In the genomic region with DNA sequence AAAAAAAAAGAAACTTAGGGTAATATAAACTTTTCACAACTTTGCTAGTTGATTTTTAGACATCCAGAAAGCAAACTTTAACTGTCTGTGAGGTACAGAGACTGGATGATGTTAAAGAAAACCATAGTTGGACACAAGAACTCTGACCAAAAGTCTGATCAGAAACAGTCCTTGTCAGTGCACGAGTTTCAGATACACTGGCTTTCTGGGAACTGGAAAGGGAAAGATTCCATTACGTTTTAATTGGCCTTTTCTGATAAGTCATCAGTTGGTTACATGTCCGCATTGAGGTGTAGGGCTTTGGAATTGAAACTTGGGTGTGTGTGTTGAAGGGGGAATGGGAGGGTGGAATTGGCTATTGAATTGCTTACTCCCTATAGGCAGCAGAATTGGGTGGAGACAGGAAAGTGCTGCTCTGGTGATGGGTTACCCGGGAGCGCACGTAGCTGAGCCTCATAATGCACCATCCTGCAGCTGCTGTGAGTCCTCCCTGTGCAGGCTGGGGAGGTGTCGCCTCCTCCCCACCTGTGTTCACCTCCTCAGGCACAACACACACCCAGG, we compare ENCODE assay signal across 19 cellular contexts. TPM values are rescaled to one million over a fixed set of nuclear protein-coding genes. Genes with fewer than 3 reads are reported as not detected.
DNase-seq lines count a peak whose midpoint lies in the region; ATAC-seq and TF ChIP-seq lines count a peak whose summit lies in the region.
"Had no signal": no experiment of that assay in that cellular context is flagged by ENCODE, and none has a peak within 500 bp of the region (broad histone marks: within the 10 kb centered on the region; RNA-seq: fewer than 3 reads in every experiment).

No MANE protein-coding gene starts in this region.

- TSS peak; percentile 2 for BruUV-seq in mammary epithelial cell (replicated peaks; lab: Mats Ljungman, UMichigan)

- no peaks in the 10 kb centered on the region for H3K27me3 Mint-ChIP-seq in activated CD8-positive, alpha-beta T cell treated with anti-CD3 and anti-CD28 coated beads for 36 hours
- no peaks in the 10 kb centered on the region for H3K27me3 Mint-ChIP-seq in activated CD8-positive, alpha-beta T cell treated with anti-CD3 and anti-CD28 coated beads, Interleukin-2, amount 10 ng/mL, durations not matched to agents 7 days and 5 days (ENCODE audit: low read depth)

- TF ChIP-seq EP300 in stomach (IDR thresholded peaks at IDR 0.05), result no peak

- H3K4me1 Mint-ChIP-seq in activated CD8-positive, alpha-beta T cell treated with anti-CD3 and anti-CD28 coated beads for 36 hours (ENCODE audit: low read depth), result peaks cover 42% of the 10 kb centered on the region
- peaks cover 40% of the 10 kb centered on the region for H3K4me1 Mint-ChIP-seq in activated CD8-positive, alpha-beta T cell treated with anti-CD3 and anti-CD28 coated beads, Interleukin-2, amount 10 ng/mL, durations not matched to agents 7 days and 5 days (ENCODE audit: low read depth)

- H3K9me2 ChIP-seq in hepatocyte (replicated peaks; ENCODE audit: insufficient read depth), result no peaks in the 10 kb centered on the region

- 93% methylated on average over 7 of the region's 7 CpGs for WGBS in mammary epithelial cell (ENCODE audit: low coverage, missing lambda C conversion rate)
- 86% methylated on average over 7 of the region's 7 CpGs for whole genome bisulfite sequencing in hepatocyte (ENCODE audit: low lambda C conversion rate, missing lambda C conversion rate)
- 37 to 61% (median 55%) methylated on average over 7 of the region's 7 CpGs for WGBS in stomach, 5 donors

- H2AFZ ChIP-seq in mammary epithelial cell (ENCODE audit: low read depth, low read length) (no peak overlapping the region), hepatocyte (no peak overlapping the region)

- H3K9me3 Mint-ChIP-seq in activated CD8-positive, alpha-beta T cell treated with anti-CD3 and anti-CD28 coated beads for 36 hours, result no peaks in the 10 kb centered on the region
- no peaks in the 10 kb centered on the region for H3K9me3 Mint-ChIP-seq in activated CD8-positive, alpha-beta T cell treated with anti-CD3 and anti-CD28 coated beads, Interleukin-2, amount 10 ng/mL, durations not matched to agents 7 days and 5 days (ENCODE audit: insufficient read depth)

- H3K4me3 ChIP-seq in mammary epithelial cell (replicated peaks in 1 of 3; ENCODE audit: insufficient read depth in 1 of 3, low read depth in 2 of 3, low read length in 3 of 3), result no peak overlapping the region
- no peak overlapping the region for H3K4me3 ChIP-seq in hepatocyte
- peak overlapping the region in 1 of 4 donors; percentile 1 for H3K4me3 ChIP-seq in stomach
- H3K4me3 ChIP-seq: BLaER1, tibial artery had no signal

- H3K36me3 ChIP-seq in mammary epithelial cell (ENCODE audit: insufficient read depth, low read length) (peaks cover 17% of the 10 kb centered on the region), hepatocyte (replicated peaks; ENCODE audit: insufficient read depth, low read depth) (no peaks in the 10 kb centered on the region), stomach (peaks cover 13 to 54% (median 48%) of the 10 kb centered on the region in 4 donors)

- no peak overlapping the region for H3K4me3 Mint-ChIP-seq in activated CD8-positive, alpha-beta T cell treated with anti-CD3 and anti-CD28 coated beads for 36 hours
- no peak overlapping the region for H3K4me3 Mint-ChIP-seq in activated CD8-positive, alpha-beta T cell treated with anti-CD3 and anti-CD28 coated beads, Interleukin-2, amount 10 ng/mL, durations not matched to agents 7 days and 5 days

- CTCF ChIA-PET in activated CD8-positive, alpha-beta T cell treated with anti-CD3 and anti-CD28 coated beads for 36 hours (lab: Charles Lee), result no interaction called here
- CTCF ChIA-PET in activated CD8-positive, alpha-beta T cell treated with anti-CD3 and anti-CD28 coated beads, Interleukin-2, amount 10 ng/mL, durations not matched to agents 7 days and 5 days (lab: Charles Lee), result no interaction called here
- CTCF ChIA-PET in mammary epithelial cell (lab: Charles Lee; ENCODE audit: low non-redundant PET), result no interaction called here

- H3K27me3 ChIP-seq in mammary epithelial cell (ENCODE audit: insufficient read depth, low read length), result no peaks in the 10 kb centered on the region
- H3K27me3 ChIP-seq in hepatocyte, result no peaks in the 10 kb centered on the region
- no peaks in the 10 kb centered on the region for H3K27me3 ChIP-seq in stomach
- H3K27me3 ChIP-seq: BLaER1, tibial artery had no signal

- in situ Hi-C loops in mammary epithelial cell (cut with MboI; ENCODE audit: low sequenced_read_pairs in 2 of 2), result no loop called here

- POLR2A ChIA-PET in activated CD8-positive, alpha-beta T cell treated with anti-CD3 and anti-CD28 coated beads for 36 hours (lab: Charles Lee), result no interaction called here
- POLR2A ChIA-PET in activated CD8-positive, alpha-beta T cell treated with anti-CD3 and anti-CD28 coated beads, Interleukin-2, amount 10 ng/mL, durations not matched to agents 7 days and 5 days (lab: Charles Lee), result no interaction called here

- dilution Hi-C loops in mammary epithelial cell (cut with HindIII; ENCODE audit: low sequenced_read_pairs), result loop anchor here (10.0 kb wide), 1 partner anchor 57 kb away; a partner anchor contains a TSS

- H3K4me2 ChIP-seq in mammary epithelial cell (ENCODE audit: insufficient read depth, low read depth, low read length) (no peak overlapping the region), hepatocyte (no peak overlapping the region)
- H3K4me2 ChIP-seq: BLaER1 had no signal

- no peak for TF ChIP-seq POLR2A in stomach (IDR thresholded peaks at IDR 0.05)

- peaks cover 32% of the 10 kb centered on the region for H3K36me3 Mint-ChIP-seq in activated CD8-positive, alpha-beta T cell treated with anti-CD3 and anti-CD28 coated beads for 36 hours (ENCODE audit: low read depth)
- peaks cover 40% of the 10 kb centered on the region for H3K36me3 Mint-ChIP-seq in activated CD8-positive, alpha-beta T cell treated with anti-CD3 and anti-CD28 coated beads, Interleukin-2, amount 10 ng/mL, durations not matched to agents 7 days and 5 days (ENCODE audit: low read depth)

- intact Hi-C loops in activated CD8-positive, alpha-beta T cell treated with anti-CD3 and anti-CD28 coated beads for 36 hours (cut with micrococcal nuclease), result loop anchor here (5.0 kb wide), 1 partner anchor 49 kb away; no protein-coding TSS in a partner anchor
- intact Hi-C loops in mammary epithelial cell (cut with micrococcal nuclease) (no loop called here), stomach (cut with DNase I; ENCODE audit: low total_unique reads) (no loop called here)

- H4K20me1 ChIP-seq in mammary epithelial cell (ENCODE audit: insufficient read depth, low read length), result peaks cover 19% of the 10 kb centered on the region
- H4K20me1 ChIP-seq in hepatocyte (ENCODE audit: insufficient read depth, poor library complexity, severe bottlenecking), result peaks cover 59% of the 10 kb centered on the region

- TF ChIP-seq CTCF in activated CD8-positive, alpha-beta T cell treated with anti-CD3 and anti-CD28 coated beads for 36 hours (IDR thresholded peaks at IDR 0.05), result no peak
- TF ChIP-seq CTCF in mammary epithelial cell (conservative IDR thresholded peaks at IDR 0.05 in 1 of 2, IDR thresholded peaks at IDR 0.05 in 1 of 2; ENCODE audit: extremely low read depth in 1 of 2, insufficient read depth in 1 of 2, low read depth in 1 of 2, low read length in 2 of 2) (no peak), hepatocyte (IDR thresholded peaks at IDR 0.05; ENCODE audit: poor library complexity) (no peak), stomach (IDR thresholded peaks at IDR 0.05) (no peak)

- ATAC-seq in activated CD8-positive, alpha-beta T cell treated with anti-CD3 and anti-CD28 coated beads for 36 hours, result no peak
- ATAC-seq in activated CD8-positive, alpha-beta T cell treated with anti-CD3 and anti-CD28 coated beads, Interleukin-2, amount 10 ng/mL, durations not matched to agents 7 days and 5 days, result no peak
- no peak for ATAC-seq in GM18498 (IDR thresholded peaks at IDR 0.05; ENCODE audit: unreplicated experiment)
- ATAC-seq: HepG2 had no signal

- H3K9me3 ChIP-seq in mammary epithelial cell (replicated peaks; ENCODE audit: insufficient read depth, low read length), result no peaks in the 10 kb centered on the region
- H3K9me3 ChIP-seq in hepatocyte (ENCODE audit: low read depth), result no peaks in the 10 kb centered on the region
- H3K9me3 ChIP-seq in stomach, result no peaks in the 10 kb centered on the region
- H3K9me3 ChIP-seq: BLaER1, tibial artery had no signal

- H3K27ac ChIP-seq in mammary epithelial cell (ENCODE audit: insufficient read depth, low read depth, low read length) (no peak overlapping the region), hepatocyte (peak overlapping the region; percentile 84), stomach (peak overlapping the region; percentile 66 to 90 (median 83))
- H3K27ac ChIP-seq: BLaER1, tibial artery had no signal

- H3K4me1 ChIP-seq in mammary epithelial cell (ENCODE audit: insufficient read depth, low read length) (peaks cover 30% of the 10 kb centered on the region), hepatocyte (ENCODE audit: insufficient read depth) (peaks cover 43% of the 10 kb centered on the region), stomach (peaks cover 47 to 100% (median 75%) of the 10 kb centered on the region in 4 donors)

- no peak overlapping the region for H3K9ac ChIP-seq in mammary epithelial cell (ENCODE audit: insufficient read depth, low read length)
- H3K9ac ChIP-seq: BLaER1 had no signal

- peaks cover 99% of the 10 kb centered on the region for H3K79me2 ChIP-seq in mammary epithelial cell (ENCODE audit: insufficient read depth, low read length)
- peaks cover 91% of the 10 kb centered on the region for H3K79me2 ChIP-seq in hepatocyte

- peak overlapping the region; percentile 13 for H3K27ac Mint-ChIP-seq in activated CD8-positive, alpha-beta T cell treated with anti-CD3 and anti-CD28 coated beads for 36 hours
- H3K27ac Mint-ChIP-seq in activated CD8-positive, alpha-beta T cell treated with anti-CD3 and anti-CD28 coated beads, Interleukin-2, amount 10 ng/mL, durations not matched to agents 7 days and 5 days, result no peak overlapping the region

- no peak for DNase-seq in activated CD8-positive, alpha-beta T cell treated with anti-CD3 and anti-CD28 coated beads for 36 hours
- DNase-seq in activated CD8-positive, alpha-beta T cell treated with anti-CD3 and anti-CD28 coated beads, Interleukin-2, amount 10 ng/mL, durations not matched to agents 7 days and 5 days, result no peak
- DNase-seq in mammary epithelial cell (no peak), hepatocyte (ENCODE audit: low spot score) (no peak), stomach (no peak), pons (ENCODE audit: low spot score) (no peak)
- DNase-seq in activated CD8-positive, alpha-beta memory T cell treated with anti-CD3 and anti-CD28 coated beads for 24 hours, result no peak
- DNase-seq: 8988T; activated CD4-positive, CD25-positive, alpha-beta regulatory T cell treated with anti-CD3 and anti-CD28 coated beads, Interleukin-2, amount 50 U/mL, for 72 hours; activated naive CD4-positive, alpha-beta T cell treated with Interleukin-2 at 50 U/mL for 16 hours; cortex of kidney; erythroblast; head of caudate nucleus; MM.1S; NCI-H187; tibial artery had no signal

RNA-seq across cellular contexts. Expression of a gene that starts 13.5 kb away (rescaled TPM):
- 100 to 1,000 TPM; 143 to 152 TPM for total RNA-seq in activated CD8-positive, alpha-beta T cell treated with anti-CD3 and anti-CD28 coated beads for 36 hours
- 100 to 1,000 TPM; 182 to 186 TPM for total RNA-seq in activated CD8-positive, alpha-beta T cell treated with anti-CD3 and anti-CD28 coated beads, Interleukin-2, amount 10 ng/mL, durations not matched to agents 7 days and 5 days
- 100 to 1,000 TPM in 1 of 2 donors, 10 to 100 TPM in 1; 78.9 to 341 TPM for total RNA-seq in mammary epithelial cell
- 475 TPM for polyA plus RNA-seq in mammary epithelial cell
- 221 TPM for polyA minus RNA-seq in mammary epithelial cell
- total RNA-seq in hepatocyte, result 74.7 and 105 TPM in 2 replicates
- 429 and 452 TPM in 2 replicates for polyA plus RNA-seq in hepatocyte
- total RNA-seq in stomach, result 100 to 1,000 TPM in 4 of 5 donors, 10 to 100 TPM in 1; 27.4 to 159 (median 118) TPM
- polyA plus RNA-seq in stomach, result 100 to 1,000 TPM; 190 to 319 (median 302) TPM

RNA-seq across cellular contexts. Expression of a gene that starts 39.0 kb away (rescaled TPM):
- total RNA-seq in activated CD8-positive, alpha-beta T cell treated with anti-CD3 and anti-CD28 coated beads for 36 hours, result 10 to 100 TPM; 10.7 to 11.3 TPM
- 10 to 100 TPM; 11.6 to 16.7 TPM for total RNA-seq in activated CD8-positive, alpha-beta T cell treated with anti-CD3 and anti-CD28 coated beads, Interleukin-2, amount 10 ng/mL, durations not matched to agents 7 days and 5 days
- 10 to 100 TPM; 15.2 to 17.0 TPM for total RNA-seq in mammary epithelial cell
- polyA plus RNA-seq in mammary epithelial cell, result 10.1 TPM
- polyA minus RNA-seq in mammary epithelial cell, result 24.7 TPM
- total RNA-seq in hepatocyte, result 19.9 and 20.6 TPM in 2 replicates
- polyA plus RNA-seq in hepatocyte, result 4.5 and 5.8 TPM in 2 replicates
- 10 to 100 TPM in 2 of 5 donors, 1 to 10 TPM in 3; 3.6 to 92.2 (median 9.2) TPM for total RNA-seq in stomach
- polyA plus RNA-seq in stomach, result 1 to 10 TPM; 7.1 to 7.3 (median 7.2) TPM

RNA-seq across cellular contexts. Expression of a gene that starts 59.9 kb away (rescaled TPM):
- 10 to 100 TPM; 17.7 to 20.2 TPM for total RNA-seq in activated CD8-positive, alpha-beta T cell treated with anti-CD3 and anti-CD28 coated beads for 36 hours
- total RNA-seq in activated CD8-positive, alpha-beta T cell treated with anti-CD3 and anti-CD28 coated beads, Interleukin-2, amount 10 ng/mL, durations not matched to agents 7 days and 5 days, result 10 to 100 TPM; 25.1 to 28.5 TPM
- total RNA-seq in mammary epithelial cell (10 to 100 TPM; 20.7 to 22.1 TPM), hepatocyte (17.5 and 21.8 TPM in 2 replicates), stomach (10 to 100 TPM in 4 of 5 donors, 1 to 10 TPM in 1; 5.8 to 23.7 (median 15.4) TPM)
- polyA plus RNA-seq in mammary epithelial cell (19.6 TPM), hepatocyte (14.3 and 22.2 TPM in 2 replicates), stomach (1 to 10 TPM; 4.7 to 6.6 (median 5.0) TPM)
- 23.9 TPM for polyA minus RNA-seq in mammary epithelial cell
